Comparison of ENCODE assay signal across 1 cellular context in the genomic region with DNA sequence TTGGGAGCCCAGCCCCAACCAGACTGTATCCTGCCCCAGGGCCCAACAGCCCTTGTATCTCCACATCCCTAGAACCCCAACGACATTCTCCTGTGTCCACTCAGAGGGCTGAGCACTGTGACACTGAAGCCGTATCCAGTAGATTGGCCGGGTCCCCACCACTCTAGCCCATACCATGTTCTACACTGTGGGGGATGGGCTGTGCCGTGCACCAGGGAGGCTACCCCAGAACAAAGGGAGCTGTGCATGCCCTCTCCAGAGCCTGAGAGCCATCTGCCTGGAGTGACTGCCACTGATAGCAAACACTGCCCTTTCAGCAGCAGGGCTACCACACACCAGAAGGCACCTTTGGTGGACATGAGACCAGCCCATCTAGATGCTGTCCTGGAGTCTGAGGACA.
TF ChIP-seq lines count a peak whose summit lies in the region.

No MANE protein-coding gene starts in this region.

TF ChIP-seq in H1, 55 proteins besides CTCF, POLR2A, EP300 and RAD21:
- TF ChIP-seq HDAC6 (IDR thresholded peaks at IDR 0.05; ENCODE audit: low read depth, low read length) (no peak), EZH2 (IDR thresholded peaks at IDR 0.05; ENCODE audit: low read depth, low read length, severe bottlenecking) (no peak), ZNF274 (IDR thresholded peaks at IDR 0.05; ENCODE audit: borderline replicate concordance, extremely low read depth, low read length) (no peak), CTBP2 (IDR thresholded peaks at IDR 0.05; ENCODE audit: borderline replicate concordance, insufficient read depth, insufficient read length, low read length) (no peak), CBX8 (IDR thresholded peaks at IDR 0.05; ENCODE audit: borderline replicate concordance, low read depth, low read length) (no peak), GTF2F1 (IDR thresholded peaks at IDR 0.05; ENCODE audit: borderline replicate concordance, low read depth, low read length) (no peak), RBBP5 (IDR thresholded peaks at IDR 0.05; ENCODE audit: borderline replicate concordance, low read depth, low read length) (no peak), FOSL1 (IDR thresholded peaks at IDR 0.05; ENCODE audit: insufficient read depth, low read depth, low read length) (no peak)
- TF ChIP-seq, protein P1, sequence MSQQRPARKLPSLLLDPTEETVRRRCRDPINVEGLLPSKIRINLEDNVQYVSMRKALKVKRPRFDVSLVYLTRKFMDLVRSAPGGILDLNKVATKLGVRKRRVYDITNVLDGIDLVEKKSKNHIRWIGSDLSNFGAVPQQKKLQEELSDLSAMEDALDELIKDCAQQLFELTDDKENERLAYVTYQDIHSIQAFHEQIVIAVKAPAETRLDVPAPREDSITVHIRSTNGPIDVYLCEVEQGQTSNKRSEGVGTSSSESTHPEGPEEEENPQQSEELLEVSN (IDR thresholded peaks at IDR 0.05), result no peak
TF ChIP-seq in H1: peak in this region for 0.
